27 cellular contexts compared by ENCODE assay signal in genomic region chr1:95201905-95202304, GRCh38.
"Had no signal": no experiment of that assay in that cellular context is flagged by ENCODE, and none has a peak within 500 bp of the region (broad histone marks: within the 10 kb centered on the region; RNA-seq: fewer than 3 reads in every experiment).

No MANE protein-coding gene starts in this region.

- H3K36me3 ChIP-seq: esophagus squamous epithelium, lower lobe of right lung, ovary, suprapubic skin, transverse colon, upper lobe of right lung, uterus had no signal

- H3K4me2 ChIP-seq: smooth muscle cell had no signal

- H3K27ac ChIP-seq: esophagus squamous epithelium, lower lobe of right lung, ovary, suprapubic skin, transverse colon, upper lobe of right lung, uterus had no signal

- H3K27me3 ChIP-seq: esophagus squamous epithelium, ovary, suprapubic skin, transverse colon, upper lobe of right lung, uterus had no signal

- ATAC-seq: effector memory CD8-positive, alpha-beta T cell; left colon; left ventricle myocardium superior; lower lobe of right lung; natural killer cell; sciatic nerve; stimulated activated naive CD8-positive, alpha-beta T cell treated with anti-CD3 and anti-CD28 coated beads, Interleukin-15, amount 100 ng/mL, for 72 hours; upper lobe of right lung had no signal

- H3K4me1 ChIP-seq: lower lobe of right lung, transverse colon, upper lobe of right lung had no signal

- H3K4me3 ChIP-seq: esophagus squamous epithelium, lower lobe of right lung, ovary, smooth muscle cell, suprapubic skin, transverse colon, upper lobe of right lung, uterus had no signal

- H3K9me3 ChIP-seq: esophagus squamous epithelium, lower lobe of right lung, ovary, suprapubic skin, transverse colon, upper lobe of right lung, uterus had no signal

- DNase-seq: cortex of kidney; effector memory CD8-positive, alpha-beta T cell; erythroblast; esophagus squamous epithelium; hypothalamus; immature natural killer cell; islet precursor cell; kidney glomerular epithelial cell; left colon; left ventricle myocardium superior; lower lobe of right lung; natural killer cell; occipital lobe; ovary; posterior cingulate gyrus; stimulated activated CD4-positive, alpha-beta T cell treated with anti-CD3 and anti-CD28 coated beads, Interleukin-12 subunit alpha, Interleukin-12 subunit beta, amount 100 ng/mL, for 4 hours; stimulated activated CD4-positive, alpha-beta T cell treated with anti-CD3 and anti-CD28 coated beads, Interleukin-1b, Interleukin-23, amount 100 ng/mL, for 48 hours; stimulated activated CD4-positive, alpha-beta T cell treated with anti-CD3 and anti-CD28 coated beads, Interleukin-4, amount 100 ng/mL, for 1 hour; stimulated activated CD8-positive, alpha-beta memory T cell treated with anti-CD3 and anti-CD28 coated beads, Interleukin-4, amount 100 ng/mL, for 48 hours; stimulated activated naive CD4-positive, alpha-beta T cell; stimulated activated naive CD8-positive, alpha-beta T cell treated with anti-CD3 and anti-CD28 coated beads, Interleukin-15, amount 100 ng/mL, for 72 hours; transverse colon; upper lobe of right lung; uterus had no signal
